In the genomic region with DNA sequence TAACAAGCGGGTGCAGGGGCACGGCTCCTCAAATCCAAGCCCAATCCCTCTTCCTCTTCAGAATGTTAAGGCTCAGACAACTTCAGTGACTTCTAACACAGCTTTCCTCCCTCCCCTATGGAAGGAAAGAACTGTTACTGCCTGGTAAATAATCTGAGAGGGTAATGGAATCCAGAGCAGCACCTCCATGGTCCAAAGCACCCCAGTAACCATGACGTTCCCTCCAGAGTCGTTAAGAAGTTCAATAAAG, we compare ENCODE assay signal across 7 cellular contexts. TPM values are rescaled to one million over a fixed set of nuclear protein-coding genes. Genes with fewer than 3 reads are reported as not detected.
DNase-seq lines count a peak whose midpoint lies in the region; ATAC-seq and TF ChIP-seq lines count a peak whose summit lies in the region.

No MANE protein-coding gene starts in this region.

- peak overlapping the region; percentile 70 for H3K4me3 ChIP-seq in HFF-Myc (replicated peaks; ENCODE audit: low read depth, low read length)
- peak overlapping the region; percentile 96 for H3K4me3 ChIP-seq in iPS-18c (ENCODE audit: insufficient read depth, low read depth, low read length)

- peaks cover 6% of the 10 kb centered on the region for H3K36me3 Mint-ChIP-seq in activated T-helper 17 cell treated with anti-CD3 and anti-CD28 coated beads, Interleukin-2, amount 50 U/mL, for 72 hours (ENCODE audit: low read depth)
- peaks cover 0 to 19% of the 10 kb centered on the region in 2 donors for H3K36me3 Mint-ChIP-seq in stimulated activated naive B cell treated with anti-CD40 and anti-IgM and Interleukin-4, amounts not matched to agents 10 μg/mL and 1 μg/mL and 100 μg/mL, for 72 hours

- H3K9me3 ChIP-seq in iPS-18c (ENCODE audit: control insufficient read depth, insufficient read depth, low read length): no peaks in the 10 kb centered on the region

- H3K27me3 Mint-ChIP-seq in activated T-helper 17 cell treated with anti-CD3 and anti-CD28 coated beads, Interleukin-2, amount 50 U/mL, for 72 hours: no peaks in the 10 kb centered on the region
- H3K27me3 Mint-ChIP-seq in stimulated activated naive B cell treated with anti-CD40 and anti-IgM and Interleukin-4, amounts not matched to agents 10 μg/mL and 1 μg/mL and 100 μg/mL, for 72 hours: no peaks in the 10 kb centered on the region

- no peak for ATAC-seq in activated T-helper 17 cell treated with anti-CD3 and anti-CD28 coated beads, Interleukin-2, amount 50 U/mL, for 72 hours (replicated peaks)
- no peak for ATAC-seq in stimulated activated naive B cell treated with anti-CD40 and anti-IgM and Interleukin-4, amounts not matched to agents 10 μg/mL and 1 μg/mL and 100 μg/mL, for 72 hours (replicated peaks)

- TF ChIP-seq CTCF in HFF-Myc (IDR thresholded peaks at IDR 0.05; ENCODE audit: low read depth, low read length, missing control alignments): no peak

- DNase-seq in HFF-Myc (ENCODE audit: extremely low read depth, low read depth) (no peak), NCI-H82 (lab: John Stamatoyannopoulos, UW) (no peak), NCI-H146 (lab: John Stamatoyannopoulos, UW) (no peak), HUDEP-2 (lab: John Stamatoyannopoulos, UW; ENCODE audit: unreplicated experiment in 76 of 76) (no peak)
- DNase-seq in stimulated activated naive B cell treated with anti-CD40 and anti-IgM and Interleukin-4, amounts not matched to agents 10 μg/mL and 1 μg/mL and 100 μg/mL, for 72 hours: no peak

- peaks cover 20% of the 10 kb centered on the region for H3K4me1 Mint-ChIP-seq in activated T-helper 17 cell treated with anti-CD3 and anti-CD28 coated beads, Interleukin-2, amount 50 U/mL, for 72 hours
- H3K4me1 Mint-ChIP-seq in stimulated activated naive B cell treated with anti-CD40 and anti-IgM and Interleukin-4, amounts not matched to agents 10 μg/mL and 1 μg/mL and 100 μg/mL, for 72 hours: peaks cover 51 to 70% of the 10 kb centered on the region in 2 donors

- no peaks in the 10 kb centered on the region for H3K9me3 Mint-ChIP-seq in activated T-helper 17 cell treated with anti-CD3 and anti-CD28 coated beads, Interleukin-2, amount 50 U/mL, for 72 hours
- H3K9me3 Mint-ChIP-seq in stimulated activated naive B cell treated with anti-CD40 and anti-IgM and Interleukin-4, amounts not matched to agents 10 μg/mL and 1 μg/mL and 100 μg/mL, for 72 hours: no peaks in the 10 kb centered on the region

- peak overlapping the region; percentile 87 for H3K4me3 Mint-ChIP-seq in activated T-helper 17 cell treated with anti-CD3 and anti-CD28 coated beads, Interleukin-2, amount 50 U/mL, for 72 hours
- peak overlapping the region; percentile 87 to 88 for H3K4me3 Mint-ChIP-seq in stimulated activated naive B cell treated with anti-CD40 and anti-IgM and Interleukin-4, amounts not matched to agents 10 μg/mL and 1 μg/mL and 100 μg/mL, for 72 hours

- peak overlapping the region; percentile 87 for H3K27ac Mint-ChIP-seq in activated T-helper 17 cell treated with anti-CD3 and anti-CD28 coated beads, Interleukin-2, amount 50 U/mL, for 72 hours
- H3K27ac Mint-ChIP-seq in stimulated activated naive B cell treated with anti-CD40 and anti-IgM and Interleukin-4, amounts not matched to agents 10 μg/mL and 1 μg/mL and 100 μg/mL, for 72 hours: peak overlapping the region; percentile 96

RNA-seq across cellular contexts. Expression of a gene that starts 1.0 kb away (rescaled TPM):
- total RNA-seq in activated T-helper 17 cell treated with anti-CD3 and anti-CD28 coated beads, Interleukin-2, amount 50 U/mL, for 72 hours: 100 to 1,000 TPM; 123 to 163 TPM

RNA-seq across cellular contexts. Expression of a gene that starts 57.7 kb away (rescaled TPM):
- under 1 TPM; 0.28 to 0.48 TPM for total RNA-seq in activated T-helper 17 cell treated with anti-CD3 and anti-CD28 coated beads, Interleukin-2, amount 50 U/mL, for 72 hours
